ENCODE assay signal across 16 cellular contexts in the genomic region with DNA sequence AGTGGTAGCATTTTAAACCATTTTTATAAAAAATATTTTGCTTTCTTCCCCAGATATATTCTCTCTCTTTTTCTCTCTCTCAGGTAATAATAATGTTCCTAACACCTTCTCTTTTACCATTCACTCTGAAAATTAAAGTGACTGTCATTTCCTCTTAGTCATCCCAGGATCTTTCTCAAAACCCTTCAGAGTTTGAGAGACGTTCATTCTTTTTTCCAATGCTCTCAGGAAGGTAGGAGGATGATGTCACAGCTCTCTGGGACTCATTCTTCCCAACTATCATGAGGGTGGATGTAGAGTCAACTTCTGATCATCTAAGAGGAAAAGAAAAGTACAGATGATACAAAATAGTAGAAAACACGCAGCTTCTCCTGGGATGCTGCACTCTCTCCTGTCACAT.
A peak's percentile ranks its signal among the peaks of the same experiment; 100 is the strongest.
DNase-seq lines count a peak whose midpoint lies in the region; ATAC-seq, FAIRE-seq and TF ChIP-seq lines count a peak whose summit lies in the region.
"Had no signal": no experiment of that assay in that cellular context is flagged by ENCODE, and none has a peak within 500 bp of the region (broad histone marks: within the 10 kb centered on the region; RNA-seq: fewer than 3 reads in every experiment).

No MANE protein-coding gene starts in this region.

- H2BK15ac ChIP-seq in mesenchymal stem cell (ENCODE audit: low read depth, poor library complexity, severe bottlenecking) = no peak overlapping the region

- intact Hi-C loops in CD4-positive, alpha-beta memory T cell (cut with micrococcal nuclease) = no loop called here
- intact Hi-C loops in left cardiac atrium (cut with DNase I) = no loop called here

- POLR2A ChIA-PET in CD4-positive, alpha-beta memory T cell (lab: Charles Lee; ENCODE audit: partially characterized antibody) = no interaction called here

- H3K27me3 Mint-ChIP-seq in CD4-positive, alpha-beta memory T cell = no peaks in the 10 kb centered on the region
- H3K27me3 Mint-ChIP-seq in activated naive CD8-positive, alpha-beta T cell = no peaks in the 10 kb centered on the region
- H3K27me3 Mint-ChIP-seq: naive B cell had no signal

- H3K27ac Mint-ChIP-seq in CD4-positive, alpha-beta memory T cell = peak overlapping the region in 4 of 7 donors; percentile 5 to 67 (median 34)
- peak overlapping the region; percentile 86 for H3K27ac Mint-ChIP-seq in activated naive CD8-positive, alpha-beta T cell
- H3K27ac Mint-ChIP-seq: naive B cell had no signal

- no peaks in the 10 kb centered on the region for H3K4me1 ChIP-seq in CD4-positive, alpha-beta memory T cell (ENCODE audit: insufficient read depth, low read length)
- peaks cover 9% of the 10 kb centered on the region for H3K4me1 ChIP-seq in mesenchymal stem cell (ENCODE audit: control insufficient read depth, insufficient read depth, low read depth, low read length)
- H3K4me1 ChIP-seq: body of pancreas, Peyer's patch, psoas muscle had no signal

- no peak overlapping the region for H2BK5ac ChIP-seq in mesenchymal stem cell (ENCODE audit: low read depth, low read length, poor library complexity, severe bottlenecking)

- H4K91ac ChIP-seq in mesenchymal stem cell (ENCODE audit: low read length) = no peak overlapping the region

- H3K14ac ChIP-seq in mesenchymal stem cell (ENCODE audit: low read length in 2 of 2) = no peak overlapping the region

- FAIRE-seq in H54 (lab: Jason Lieb, UNC) = no peak

- H3K4me3 ChIP-seq in CD4-positive, alpha-beta memory T cell (ENCODE audit: low read length in 2 of 2) = no peak overlapping the region
- no peak overlapping the region for H3K4me3 ChIP-seq in mesenchymal stem cell (ENCODE audit: insufficient read depth in 1 of 2, low read depth in 1 of 2, low read length in 2 of 2)
- H3K4me3 ChIP-seq: body of pancreas, Peyer's patch, psoas muscle had no signal

- no peaks in the 10 kb centered on the region for H3K27me3 ChIP-seq in CD4-positive, alpha-beta memory T cell (ENCODE audit: insufficient read depth, low read length)
- H3K27me3 ChIP-seq in mesenchymal stem cell (ENCODE audit: control insufficient read depth in 1 of 2, insufficient read depth in 1 of 2, low read length in 2 of 2) = no peaks in the 10 kb centered on the region
- H3K27me3 ChIP-seq: body of pancreas, Peyer's patch had no signal

- H3K9me3 Mint-ChIP-seq in CD4-positive, alpha-beta memory T cell = no peaks in the 10 kb centered on the region
- no peaks in the 10 kb centered on the region for H3K9me3 Mint-ChIP-seq in activated naive CD8-positive, alpha-beta T cell (ENCODE audit: low read depth)
- H3K9me3 Mint-ChIP-seq: CD8-positive, alpha-beta memory T cell; naive B cell had no signal

- H3K27ac ChIP-seq in CD4-positive, alpha-beta memory T cell (ENCODE audit: low read depth, low read length) = no peak overlapping the region
- H3K27ac ChIP-seq in mesenchymal stem cell (ENCODE audit: low read length, poor library complexity, severe bottlenecking) = no peak overlapping the region
- H3K27ac ChIP-seq: body of pancreas, Peyer's patch, psoas muscle had no signal

- no peak overlapping the region for H3K18ac ChIP-seq in mesenchymal stem cell (ENCODE audit: low read depth in 1 of 2, low read length in 2 of 2)

- H2AFZ ChIP-seq in mesenchymal stem cell (ENCODE audit: low read depth, low read length) = no peak overlapping the region

- H2BK12ac ChIP-seq in mesenchymal stem cell (ENCODE audit: low read length in 2 of 2) = no peak overlapping the region

- H3K4me2 ChIP-seq in mesenchymal stem cell (ENCODE audit: low read length, poor library complexity, severe bottlenecking) = no peak overlapping the region

- no peak overlapping the region for H2AK5ac ChIP-seq in mesenchymal stem cell (ENCODE audit: low read length, severe bottlenecking)

- no peak for TF ChIP-seq POLR2A in H54 (IDR thresholded peaks at IDR 0.05; ENCODE audit: low read depth, low read length)

- H3K4ac ChIP-seq in mesenchymal stem cell (ENCODE audit: low read depth in 1 of 2, low read length in 2 of 2) = no peak overlapping the region

- no peak for DNase-seq in CD4-positive, alpha-beta memory T cell
- DNase-seq in H54 (ENCODE audit: insufficient read length, low spot score) = peak; percentile 26
- DNase-seq in mesenchymal stem cell = peak; percentile 44
- DNase-seq in mucosa of gallbladder (ENCODE audit: low spot score) = no peak
- DNase-seq in left cardiac atrium = no peak
- DNase-seq: activated effector memory CD4-positive, alpha-beta T cell treated with Interleukin-2 at 50 U/mL for 16 hours; body of pancreas; CD8-positive, alpha-beta memory T cell; naive B cell; NCI-H2029; NCI-H526 treated with DMSO at 0.1 percent for 48 hours; Peyer's patch; psoas muscle had no signal

- H3K9ac ChIP-seq in mesenchymal stem cell (ENCODE audit: low read length) = no peak overlapping the region

- CTCF ChIA-PET in CD4-positive, alpha-beta memory T cell (lab: Charles Lee; ENCODE audit: partially characterized antibody) = interaction anchor here (0.7 to 9.1 kb wide), 8 partner anchors 13 to 198 kb away, joined by 3 to 133 read pairs (median 4); no protein-coding TSS in a partner anchor

- H3K4me3 Mint-ChIP-seq in CD4-positive, alpha-beta memory T cell = no peak overlapping the region
- H3K4me3 Mint-ChIP-seq in activated naive CD8-positive, alpha-beta T cell = peak overlapping the region; percentile 42
- H3K4me3 Mint-ChIP-seq: CD8-positive, alpha-beta memory T cell; naive B cell had no signal

- no peak for ATAC-seq in SK-N-SH treated with all-trans-retinoic acid at 6 μM for 48 hours
- no peak for ATAC-seq in GM18909 (IDR thresholded peaks at IDR 0.05; ENCODE audit: poor library complexity, unreplicated experiment)
- no peak for ATAC-seq in left cardiac atrium
- ATAC-seq: body of pancreas, psoas muscle had no signal

- H3K36me3 Mint-ChIP-seq in CD4-positive, alpha-beta memory T cell = peaks cover 28 to 42% of the 10 kb centered on the region in 2 donors
- peaks cover 15% of the 10 kb centered on the region for H3K36me3 Mint-ChIP-seq in activated naive CD8-positive, alpha-beta T cell

- H3K9me3 ChIP-seq in CD4-positive, alpha-beta memory T cell (ENCODE audit: control insufficient read depth in 1 of 2, low read length in 2 of 2) = no peaks in the 10 kb centered on the region
- no peaks in the 10 kb centered on the region for H3K9me3 ChIP-seq in mesenchymal stem cell (ENCODE audit: control insufficient read depth, low read length)
- H3K9me3 ChIP-seq: body of pancreas, Peyer's patch, psoas muscle had no signal

- no peak overlapping the region for H4K8ac ChIP-seq in mesenchymal stem cell (ENCODE audit: low read length)

- H3K23ac ChIP-seq in mesenchymal stem cell (ENCODE audit: low read length in 2 of 2) = no peak overlapping the region

- H3K4me1 Mint-ChIP-seq in CD4-positive, alpha-beta memory T cell = peaks cover 7 to 28% (median 10%) of the 10 kb centered on the region in 4 donors
- peaks cover 38% of the 10 kb centered on the region for H3K4me1 Mint-ChIP-seq in activated naive CD8-positive, alpha-beta T cell (ENCODE audit: low read depth)

- no peak overlapping the region for H2BK120ac ChIP-seq in mesenchymal stem cell (ENCODE audit: low read depth, low read length)

- no CpG with 5 or more reads among the region's 2 CpGs for WGBS in mesenchymal stem cell

- H3K36me3 ChIP-seq in CD4-positive, alpha-beta memory T cell (ENCODE audit: insufficient read depth, low read length) = peaks cover 19% of the 10 kb centered on the region
- H3K36me3 ChIP-seq in mesenchymal stem cell (ENCODE audit: control insufficient read depth in 1 of 2, insufficient read depth in 2 of 2, low read depth in 1 of 2, low read length in 2 of 2) = peaks cover 27 to 29% of the 10 kb centered on the region in 2 experiments
- H3K36me3 ChIP-seq: Peyer's patch had no signal

- H3K79me1 ChIP-seq in mesenchymal stem cell (replicated peaks; ENCODE audit: low read length, poor library complexity, severe bottlenecking) = peaks cover 33% of the 10 kb centered on the region

TF ChIP-seq in SK-N-SH treated with all-trans-retinoic acid at 6 μM for 48 hours, 23 proteins besides CTCF, POLR2A, EP300 and RAD21 (continues in another document):
- TF ChIP-seq OSR1 (CRISPR knock-in tag; IDR thresholded peaks at IDR 0.05) (no peak), ZNF565 (CRISPR knock-in tag; conservative IDR thresholded peaks at IDR 0.05; ENCODE audit: low read depth) (no peak), RARB (CRISPR knock-in tag; IDR thresholded peaks at IDR 0.05) (no peak), ARNTL (CRISPR knock-in tag; IDR thresholded peaks at IDR 0.05; ENCODE audit: borderline replicate concordance, low read depth) (no peak), SNAI2 (CRISPR knock-in tag; IDR thresholded peaks at IDR 0.05) (no peak), ESRRG (CRISPR knock-in tag; IDR thresholded peaks at IDR 0.05) (no peak), ZNF8 (CRISPR knock-in tag; IDR thresholded peaks at IDR 0.05) (no peak), CSDC2 (CRISPR knock-in tag; IDR thresholded peaks at IDR 0.05) (no peak), ZFP30 (CRISPR knock-in tag; IDR thresholded peaks at IDR 0.05) (no peak)
- TF ChIP-seq, protein P1, sequence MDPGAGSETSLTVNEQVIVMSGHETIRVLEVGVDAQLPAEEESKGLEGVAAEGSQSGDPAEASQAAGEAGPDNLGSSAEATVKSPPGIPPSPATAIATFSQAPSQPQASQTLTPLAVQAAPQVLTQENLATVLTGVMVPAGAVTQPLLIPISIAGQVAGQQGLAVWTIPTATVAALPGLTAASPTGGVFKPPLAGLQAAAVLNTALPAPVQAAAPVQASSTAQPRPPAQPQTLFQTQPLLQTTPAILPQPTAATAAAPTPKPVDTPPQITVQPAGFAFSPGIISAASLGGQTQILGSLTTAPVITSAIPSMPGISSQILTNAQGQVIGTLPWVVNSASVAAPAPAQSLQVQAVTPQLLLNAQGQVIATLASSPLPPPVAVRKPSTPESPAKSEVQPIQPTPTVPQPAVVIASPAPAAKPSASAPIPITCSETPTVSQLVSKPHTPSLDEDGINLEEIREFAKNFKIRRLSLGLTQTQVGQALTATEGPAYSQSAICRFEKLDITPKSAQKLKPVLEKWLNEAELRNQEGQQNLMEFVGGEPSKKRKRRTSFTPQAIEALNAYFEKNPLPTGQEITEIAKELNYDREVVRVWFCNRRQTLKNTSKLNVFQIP (CRISPR knock-in tag; IDR thresholded peaks at IDR 0.05; ENCODE audit: borderline replicate concordance, low read depth) = no peak

Comparison
In these comparisons a context has a peak if more than half of its experiments do, and no peak if none do; other contexts are left out.
1. DNase-seq: peak in H54 (single experiment) and mesenchymal stem cell (single experiment); none in CD4-positive, alpha-beta memory T cell (0 of 5), mucosa of gallbladder (single experiment) and left cardiac atrium (single experiment).